Comparison of ENCODE assay signal across 8 cellular contexts in genomic region chr4:80036949-80037348, GRCh38. TPM values are rescaled to one million over a fixed set of nuclear protein-coding genes. Genes with fewer than 3 reads are reported as not detected.
A peak's percentile ranks its signal among the peaks of the same experiment; 100 is the strongest.
DNase-seq lines count a peak whose midpoint lies in the region; ATAC-seq and TF ChIP-seq lines count a peak whose summit lies in the region.

No MANE protein-coding gene starts in this region.

- H3K36me3 ChIP-seq in body of pancreas (replicated peaks in 1 of 2; ENCODE audit: insufficient read depth in 1 of 2, low read depth in 2 of 2) = no peaks in the 10 kb centered on the region
- H3K36me3 ChIP-seq in uterus = no peaks in the 10 kb centered on the region

- H3K9me3 Mint-ChIP-seq in activated naive CD4-positive, alpha-beta T cell treated with anti-CD3 and anti-CD28 coated beads, Interleukin-2, amount 50 U/mL, for 24 hours = no peaks in the 10 kb centered on the region
- no peaks in the 10 kb centered on the region for H3K9me3 Mint-ChIP-seq in Calu3 (ENCODE audit: low read depth, unreplicated experiment)

- ATAC-seq in body of pancreas = peak; percentile 66
- no peak for ATAC-seq in GM18873 (IDR thresholded peaks at IDR 0.05; ENCODE audit: low FRiP score, unreplicated experiment)

- H3K27ac ChIP-seq in body of pancreas (no peak overlapping the region), uterus (peak overlapping the region; percentile 83 to 94)

- H3K27me3 Mint-ChIP-seq in activated naive CD4-positive, alpha-beta T cell treated with anti-CD3 and anti-CD28 coated beads, Interleukin-2, amount 50 U/mL, for 24 hours = no peaks in the 10 kb centered on the region
- no peaks in the 10 kb centered on the region for H3K27me3 Mint-ChIP-seq in Calu3 (ENCODE audit: unreplicated experiment)

- H3K36me3 Mint-ChIP-seq in activated naive CD4-positive, alpha-beta T cell treated with anti-CD3 and anti-CD28 coated beads, Interleukin-2, amount 50 U/mL, for 24 hours = peaks cover 17% of the 10 kb centered on the region
- H3K36me3 Mint-ChIP-seq in Calu3 (ENCODE audit: insufficient read depth, unreplicated experiment) = peaks cover 5% of the 10 kb centered on the region

- no peaks in the 10 kb centered on the region for H3K9me3 ChIP-seq in body of pancreas
- H3K9me3 ChIP-seq in uterus = no peaks in the 10 kb centered on the region

- H3K4me3 Mint-ChIP-seq in activated naive CD4-positive, alpha-beta T cell treated with anti-CD3 and anti-CD28 coated beads, Interleukin-2, amount 50 U/mL, for 24 hours = peak overlapping the region; percentile 37
- no peak overlapping the region for H3K4me3 Mint-ChIP-seq in Calu3 (ENCODE audit: low read depth, unreplicated experiment)

- BruUV-seq in Calu3 (replicated peaks; lab: Mats Ljungman, UMichigan) = no TSS peak

- H3K4me1 ChIP-seq in body of pancreas = no peaks in the 10 kb centered on the region
- peaks cover 0 to 7% of the 10 kb centered on the region in 2 donors for H3K4me1 ChIP-seq in uterus

- TF ChIP-seq CTCF in body of pancreas (IDR thresholded peaks at IDR 0.05) (no peak), uterus (IDR thresholded peaks at IDR 0.05) (no peak), Calu3 (IDR thresholded peaks at IDR 0.05; ENCODE audit: unreplicated experiment) (no peak)

- no peaks in the 10 kb centered on the region for H3K27me3 ChIP-seq in body of pancreas
- H3K27me3 ChIP-seq in uterus = no peaks in the 10 kb centered on the region

- no peak overlapping the region for H3K4me3 ChIP-seq in body of pancreas
- no peak overlapping the region for H3K4me3 ChIP-seq in uterus

- H3K27ac Mint-ChIP-seq in activated naive CD4-positive, alpha-beta T cell treated with anti-CD3 and anti-CD28 coated beads, Interleukin-2, amount 50 U/mL, for 24 hours = peak overlapping the region; percentile 39
- H3K27ac Mint-ChIP-seq in Calu3 (ENCODE audit: unreplicated experiment) = no peak overlapping the region

- 58 to 88% methylated on average over 1 of the region's 1 CpG for WGBS in body of pancreas, 2 donors

- TF ChIP-seq POLR2A in body of pancreas (IDR thresholded peaks at IDR 0.05) (no peak), uterus (IDR thresholded peaks at IDR 0.05) (no peak)

- no peak for DNase-seq in activated naive CD4-positive, alpha-beta T cell treated with anti-CD3 and anti-CD28 coated beads, Interleukin-2, amount 50 U/mL, for 16 hours
- DNase-seq in body of pancreas (no peak), medulla oblongata (ENCODE audit: extremely low spot score) (peak; percentile 35), uterus (peak in 1 of 2 donors; percentile 40), RKO (ENCODE audit: low spot score) (no peak), Calu3 (no peak)

- peaks cover 17% of the 10 kb centered on the region for H3K4me1 Mint-ChIP-seq in activated naive CD4-positive, alpha-beta T cell treated with anti-CD3 and anti-CD28 coated beads, Interleukin-2, amount 50 U/mL, for 24 hours
- H3K4me1 Mint-ChIP-seq in Calu3 (ENCODE audit: low read depth, unreplicated experiment) = no peaks in the 10 kb centered on the region

- intact Hi-C loops in body of pancreas (cut with DNase I) = no loop called here
- intact Hi-C loops in uterus (cut with DNase I; ENCODE audit: low total_unique reads) = no loop called here
- intact Hi-C loops in Calu3 (cut with micrococcal nuclease; ENCODE audit: unreplicated experiment) = no loop called here

- CTCF ChIA-PET in Calu3 (lab: Charles Lee) = no interaction called here

RNA-seq across cellular contexts. Expression of gene ANTXR2, which starts 36.1 kb away (rescaled TPM):
- total RNA-seq in body of pancreas (10 to 100 TPM; 16.9 to 34.6 TPM), uterus (100 to 1,000 TPM in 3 of 4 donors, 10 to 100 TPM in 1; 51.8 to 182 (median 144) TPM), Calu3 (2022) (21.6 and 23.6 TPM in 2 replicates)

Comparison
In these comparisons a context has a peak if more than half of its experiments do, and no peak if none do; other contexts are left out.
1. H3K27ac ChIP-seq: peak in uterus (2 of 2); none in body of pancreas (0 of 4).